ENCODE assay signal across 18 cellular contexts in the genomic region with DNA sequence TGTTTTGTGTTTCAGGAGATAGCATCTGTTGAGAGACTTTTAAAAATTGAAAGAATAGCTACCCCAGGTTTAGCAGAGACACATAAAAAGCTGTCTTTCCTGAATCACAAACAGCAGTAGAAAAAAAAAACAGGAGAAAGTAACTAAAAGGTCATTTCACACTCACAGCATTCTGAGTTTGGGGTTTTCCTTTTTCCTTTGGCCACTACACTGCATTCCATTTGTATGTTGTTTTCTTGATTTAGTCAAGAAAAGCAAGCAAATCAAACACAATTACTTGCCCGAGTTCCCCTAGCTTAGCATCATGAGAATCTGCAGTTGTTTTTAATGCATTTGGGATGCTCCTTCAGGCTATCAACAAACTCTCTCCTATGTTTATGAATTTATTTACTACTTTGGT.
DNase-seq lines count a peak whose midpoint lies in the region; ATAC-seq and TF ChIP-seq lines count a peak whose summit lies in the region.
"Had no signal": no experiment of that assay in that cellular context is flagged by ENCODE, and none has a peak within 500 bp of the region (broad histone marks: within the 10 kb centered on the region; RNA-seq: fewer than 3 reads in every experiment).

No MANE protein-coding gene starts in this region.

- no peaks in the 10 kb centered on the region for H3K9me3 ChIP-seq in SK-N-SH
- H3K9me3 ChIP-seq: colonic mucosa had no signal

- POLR2A ChIA-PET in SK-N-SH (lab: Yijun Ruan, JAX), result no interaction called here

- no peak overlapping the region for H3K4me2 ChIP-seq in SK-N-SH
- H3K4me2 ChIP-seq: hepatocyte had no signal

- no peak overlapping the region for H3K9ac ChIP-seq in SK-N-SH
- H3K9ac ChIP-seq: parathyroid adenoma had no signal

- peak overlapping the region in 1 of 2 experiments; percentile 9; a peak in 1 of 4 replicates for H3K27ac ChIP-seq in SK-N-SH (ENCODE audit: low read depth in 2 of 2, low read length in 1 of 2)
- H3K27ac ChIP-seq: colonic mucosa, hepatocyte, parathyroid adenoma had no signal

- H3K4me3 ChIP-seq in AG10803 (ENCODE audit: low read length) (no peak overlapping the region), SK-N-SH (ENCODE audit: low read depth in 2 of 2, low read length in 1 of 2) (no peak overlapping the region)
- H3K4me3 ChIP-seq: colonic mucosa, hepatocyte had no signal

- peak; percentile 32 for ATAC-seq in omental fat pad (ENCODE audit: low FRiP score)
- no peak for ATAC-seq in GM19395 (IDR thresholded peaks at IDR 0.05; ENCODE audit: unreplicated experiment)
- ATAC-seq in HG03378 (IDR thresholded peaks at IDR 0.05; ENCODE audit: unreplicated experiment), result no peak

- no peak for TF ChIP-seq EP300 in SK-N-SH (IDR thresholded peaks at IDR 0.05; ENCODE audit: borderline replicate concordance in 1 of 2, low read depth in 1 of 2, low read length in 1 of 2)

- DNase-seq in AG10803 (ENCODE audit: low read depth) (peak; percentile 75), SK-N-SH (no peak), fibroblast of gingiva (ENCODE audit: low read depth) (peak; percentile 68), omental fat pad (ENCODE audit: low spot score) (no peak), T-helper 9 cell (no peak), NOMO-1 treated with DMSO at 0.1 percent for 48 hours (lab: John Stamatoyannopoulos, UW; ENCODE audit: unreplicated experiment) (no peak)
- DNase-seq: activated CD8-positive, alpha-beta memory T cell treated with anti-CD3 and anti-CD28 coated beads for 24 hours; colonic mucosa; COR-L47; kidney glomerular epithelial cell; NCI-H1436 treated with DMSO at 0.1 percent for 48 hours; NCI-H446 treated with DMSO at 0.1 percent for 48 hours; SHP77; T-helper 2 cell had no signal

- H4K20me1 ChIP-seq in SK-N-SH (ENCODE audit: insufficient read depth), result no peaks in the 10 kb centered on the region

- H3K79me2 ChIP-seq in SK-N-SH (ENCODE audit: insufficient read depth), result no peaks in the 10 kb centered on the region
- H3K79me2 ChIP-seq: hepatocyte, parathyroid adenoma had no signal

- no peaks in the 10 kb centered on the region for H3K9me2 ChIP-seq in SK-N-SH

- WGBS in SK-N-SH (ENCODE audit: low lambda C conversion rate), result 8% methylated on average over 1 of the region's 1 CpG

- H3K27me3 ChIP-seq in SK-N-SH (ENCODE audit: insufficient read depth), result no peaks in the 10 kb centered on the region
- H3K27me3 ChIP-seq: colonic mucosa, hepatocyte had no signal

- H3F3A ChIP-seq in SK-N-SH (replicated peaks; ENCODE audit: insufficient read depth), result peaks cover 10% of the 10 kb centered on the region

- H3K4me1 ChIP-seq in SK-N-SH (ENCODE audit: control insufficient read depth in 1 of 2, insufficient read depth in 2 of 2, low read depth in 1 of 2, low read length in 1 of 2), result peaks cover 0 to 26% of the 10 kb centered on the region in 2 experiments; a peak in 1 of 4 replicates
- H3K4me1 ChIP-seq: colonic mucosa, parathyroid adenoma had no signal

- CTCF ChIA-PET in SK-N-SH (lab: Yijun Ruan, JAX), result interaction anchor here (0.7 kb wide), 1 partner anchor 237 kb away, joined by 3 read pairs; no protein-coding TSS in a partner anchor

- no peak for TF ChIP-seq RAD21 in SK-N-SH (IDR thresholded peaks at IDR 0.05; ENCODE audit: low read length)

- H3K36me3 ChIP-seq in SK-N-SH (replicated peaks in 1 of 2; ENCODE audit: control insufficient read depth in 1 of 2, insufficient read depth in 2 of 2, low read length in 1 of 2), result no peaks in the 10 kb centered on the region
- H3K36me3 ChIP-seq: colonic mucosa had no signal

- TF ChIP-seq CTCF in AG10803 (conservative IDR thresholded peaks at IDR 0.05; ENCODE audit: low read length), result no peak
- no peak for TF ChIP-seq CTCF in SK-N-SH (IDR thresholded peaks at IDR 0.05)
- TF ChIP-seq CTCF in omental fat pad (IDR thresholded peaks at IDR 0.05), result no peak

- H2AFZ ChIP-seq in SK-N-SH (ENCODE audit: low read depth), result peak overlapping the region; percentile 61; the same call in 1 of the 2 replicates
- H2AFZ ChIP-seq: hepatocyte, parathyroid adenoma had no signal

TF ChIP-seq in SK-N-SH, 30 proteins besides CTCF, POLR2A, EP300 and RAD21:
- TF ChIP-seq SMC3 (IDR thresholded peaks at IDR 0.05; ENCODE audit: low read depth, low read length) (no peak), ELF1 (IDR thresholded peaks at IDR 0.05) (no peak), RFX5 (IDR thresholded peaks at IDR 0.05; ENCODE audit: low read length) (no peak), NRF1 (IDR thresholded peaks at IDR 0.05; ENCODE audit: low read depth, low read length) (no peak), FOSL2 (IDR thresholded peaks at IDR 0.05; ENCODE audit: borderline replicate concordance, low read depth) (no peak), EZH2phosphoT487 (IDR thresholded peaks at IDR 0.05; ENCODE audit: borderline replicate concordance, low read depth) (no peak), GABPA (IDR thresholded peaks at IDR 0.05; ENCODE audit: low read depth) (no peak), MXI1 (IDR thresholded peaks at IDR 0.05; ENCODE audit: low read depth, low read length) (no peak), FOXM1 (IDR thresholded peaks at IDR 0.05; ENCODE audit: low read depth) (no peak), MEF2A (IDR thresholded peaks at IDR 0.05; ENCODE audit: borderline replicate concordance, low read depth) (no peak)
- TF ChIP-seq, protein P1, sequence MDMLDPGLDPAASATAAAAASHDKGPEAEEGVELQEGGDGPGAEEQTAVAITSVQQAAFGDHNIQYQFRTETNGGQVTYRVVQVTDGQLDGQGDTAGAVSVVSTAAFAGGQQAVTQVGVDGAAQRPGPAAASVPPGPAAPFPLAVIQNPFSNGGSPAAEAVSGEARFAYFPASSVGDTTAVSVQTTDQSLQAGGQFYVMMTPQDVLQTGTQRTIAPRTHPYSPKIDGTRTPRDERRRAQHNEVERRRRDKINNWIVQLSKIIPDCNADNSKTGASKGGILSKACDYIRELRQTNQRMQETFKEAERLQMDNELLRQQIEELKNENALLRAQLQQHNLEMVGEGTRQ (IDR thresholded peaks at IDR 0.05; ENCODE audit: borderline replicate concordance, low read depth, low read length), result no peak

Comparison
In these comparisons a context has a peak if more than half of its experiments do, and no peak if none do; other contexts are left out.
1. DNase-seq: peak in AG10803 (single experiment) and fibroblast of gingiva (single experiment); none in SK-N-SH (single experiment), omental fat pad (single experiment), T-helper 9 cell (single experiment) and NOMO-1 treated with DMSO at 0.1 percent for 48 hours (single experiment).